ENCODE assay signal across 8 cellular contexts in the genomic region with DNA sequence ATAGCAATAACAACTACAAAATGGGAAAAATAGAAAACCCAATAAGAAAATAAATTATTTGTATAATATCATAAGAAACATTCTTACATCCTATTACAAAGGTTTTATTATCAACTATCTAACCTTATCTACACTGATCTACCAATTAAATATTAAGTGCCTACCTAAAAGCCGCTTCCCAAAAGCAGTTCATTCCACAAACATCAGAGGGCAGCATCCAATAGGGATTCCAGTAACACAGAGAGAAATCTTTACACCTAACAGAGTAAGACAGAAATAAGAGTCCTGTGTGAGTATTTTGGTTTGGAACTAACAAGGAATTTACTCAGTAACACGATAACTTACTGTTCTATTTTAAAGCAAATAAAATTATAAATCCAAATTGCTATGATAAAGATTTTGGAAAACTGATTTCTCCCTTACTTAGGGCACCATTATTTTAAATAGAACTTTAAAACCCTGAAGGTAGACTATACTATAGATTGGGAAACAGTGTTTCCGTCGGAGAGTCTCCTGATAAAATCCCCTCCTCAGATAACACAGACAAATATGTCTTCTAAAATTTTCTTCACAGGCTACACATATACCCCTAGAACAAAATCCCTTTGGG. TPM values are rescaled to one million over a fixed set of nuclear protein-coding genes. Genes with fewer than 3 reads are reported as not detected.
DNase-seq lines count a peak whose midpoint lies in the region; ATAC-seq and TF ChIP-seq lines count a peak whose summit lies in the region.

No MANE protein-coding gene starts in this region.

- no peaks in the 10 kb centered on the region for H3K9me3 ChIP-seq in WERI-Rb-1 (ENCODE audit: severe bottlenecking)
- no peaks in the 10 kb centered on the region for H3K9me3 ChIP-seq in heart left ventricle

- H3K27ac ChIP-seq in WERI-Rb-1 = no peak overlapping the region
- H3K27ac ChIP-seq in heart left ventricle = no peak overlapping the region

- H3K27ac Mint-ChIP-seq in natural killer cell = no peak overlapping the region
- no peak overlapping the region for H3K27ac Mint-ChIP-seq in natural killer cell treated with Interleukin-12 subunit alpha and Interleukin-12 subunit beta and Interleukin-15 and Interleukin-18, amount 100 ng/mL, for 72 hours

- 13 to 26% (median 19%) methylated on average over 4 of the region's 4 CpGs for WGBS in heart left ventricle, 4 donors

- H3K36me3 ChIP-seq in WERI-Rb-1 (no peaks in the 10 kb centered on the region), heart left ventricle (no peaks in the 10 kb centered on the region)

- peaks cover 0 to 34% (median 13%) of the 10 kb centered on the region in 12 donors for H3K4me1 ChIP-seq in heart left ventricle

- intact Hi-C loops in natural killer cell (cut with micrococcal nuclease) (loop anchor here (1.0 kb wide), 1 partner anchor 243 kb away; no protein-coding TSS in a partner anchor), heart left ventricle (cut with DNase I) (loop anchor here (1.0 to 10.0 kb wide), 15 partner anchors 197 to 1215 kb away; a partner anchor contains a TSS)

- H3K36me3 Mint-ChIP-seq in natural killer cell = no peaks in the 10 kb centered on the region
- H3K36me3 Mint-ChIP-seq in natural killer cell treated with Interleukin-12 subunit alpha and Interleukin-12 subunit beta and Interleukin-15 and Interleukin-18, amount 100 ng/mL, for 72 hours = no peaks in the 10 kb centered on the region

- ATAC-seq in natural killer cell (peak in 2 of 3 donors; percentile 39 to 41), heart left ventricle (peak; percentile 54 to 84 (median 74)), HG03139 (IDR thresholded peaks at IDR 0.05; ENCODE audit: unreplicated experiment) (no peak)
- ATAC-seq in natural killer cell treated with Interleukin-12 subunit alpha and Interleukin-12 subunit beta and Interleukin-15 and Interleukin-18, amount 100 ng/mL, for 72 hours = no peak

- TF ChIP-seq CTCF in natural killer cell (IDR thresholded peaks at IDR 0.05) (peak; percentile 22), WERI-Rb-1 (IDR thresholded peaks at IDR 0.05; ENCODE audit: low read depth, low read length) (peak; percentile 39; the same call in 1 of the 2 replicates), heart left ventricle (IDR thresholded peaks at IDR 0.05) (peak; percentile 66 to 91 (median 86)), retinal pigment epithelial cell (conservative IDR thresholded peaks at IDR 0.05; ENCODE audit: low read depth, low read length) (peak; percentile 83)

- no peak overlapping the region for H3K4me3 Mint-ChIP-seq in natural killer cell
- H3K4me3 Mint-ChIP-seq in natural killer cell treated with Interleukin-12 subunit alpha and Interleukin-12 subunit beta and Interleukin-15 and Interleukin-18, amount 100 ng/mL, for 72 hours = no peak overlapping the region

- H3K9me3 Mint-ChIP-seq in natural killer cell = no peaks in the 10 kb centered on the region
- no peaks in the 10 kb centered on the region for H3K9me3 Mint-ChIP-seq in natural killer cell treated with Interleukin-12 subunit alpha and Interleukin-12 subunit beta and Interleukin-15 and Interleukin-18, amount 100 ng/mL, for 72 hours

- H3K4me3 ChIP-seq in WERI-Rb-1 (ENCODE audit: low read depth, low read length) (no peak overlapping the region), heart left ventricle (no peak overlapping the region), retinal pigment epithelial cell (ENCODE audit: low read length) (no peak overlapping the region)

- no peak for DNase-seq in natural killer cell
- DNase-seq in natural killer cell treated with Interleukin-12 subunit alpha and Interleukin-12 subunit beta and Interleukin-15 and Interleukin-18, amount 100 ng/mL, for 72 hours (ENCODE audit: low spot score) = no peak
- DNase-seq in NCI-H2081 (lab: John Stamatoyannopoulos, UW) = peak; percentile 55 to 57
- DNase-seq in WERI-Rb-1 = peak; percentile 50
- DNase-seq in heart left ventricle = peak in 1 of 5 donors; percentile 17
- no peak for DNase-seq in retinal pigment epithelial cell (ENCODE audit: low read depth)
- no peak for DNase-seq in activated CD4-positive, CD25-positive, alpha-beta regulatory T cell (lab: John Stamatoyannopoulos, UW)

- peaks cover 29 to 41% of the 10 kb centered on the region in 2 donors for H3K4me1 Mint-ChIP-seq in natural killer cell
- H3K4me1 Mint-ChIP-seq in natural killer cell treated with Interleukin-12 subunit alpha and Interleukin-12 subunit beta and Interleukin-15 and Interleukin-18, amount 100 ng/mL, for 72 hours (ENCODE audit: low read depth in 2 of 2) = peaks cover 34 to 38% of the 10 kb centered on the region in 2 donors

- no peak for TF ChIP-seq POLR2A in heart left ventricle (IDR thresholded peaks at IDR 0.05)

- H3K27me3 ChIP-seq in WERI-Rb-1 (ENCODE audit: insufficient read depth, low read depth, severe bottlenecking) = no peaks in the 10 kb centered on the region
- no peaks in the 10 kb centered on the region for H3K27me3 ChIP-seq in heart left ventricle

- no peaks in the 10 kb centered on the region for H3K27me3 Mint-ChIP-seq in natural killer cell (ENCODE audit: low read depth in 2 of 2)
- H3K27me3 Mint-ChIP-seq in natural killer cell treated with Interleukin-12 subunit alpha and Interleukin-12 subunit beta and Interleukin-15 and Interleukin-18, amount 100 ng/mL, for 72 hours = no peaks in the 10 kb centered on the region

RNA-seq across cellular contexts. Expression of a gene that starts 15.0 kb away (rescaled TPM):
- total RNA-seq in natural killer cell (10 to 100 TPM; 12.3 to 13.0 (median 12.7) TPM), heart left ventricle (1 to 10 TPM; 3.9 to 8.3 (median 6.3) TPM)
- 10 to 100 TPM; 10.3 to 12.2 TPM for total RNA-seq in natural killer cell treated with Interleukin-12 subunit alpha and Interleukin-12 subunit beta and Interleukin-15 and Interleukin-18, amount 100 ng/mL, for 72 hours
- 1 to 10 TPM; 1.4 to 3.4 TPM for polyA plus RNA-seq in heart left ventricle

Comparison
In these comparisons a context has a peak if more than half of its experiments do, and no peak if none do; other contexts are left out.
1. ATAC-seq: peak in natural killer cell (2 of 3) and heart left ventricle (4 of 4); none in natural killer cell treated with Interleukin-12 subunit alpha and Interleukin-12 subunit beta and Interleukin-15 and Interleukin-18, amount 100 ng/mL, for 72 hours (0 of 2) and HG03139 (single experiment).
2. DNase-seq: peak in NCI-H2081 (2 of 2) and WERI-Rb-1 (single experiment); none in natural killer cell (single experiment), natural killer cell treated with Interleukin-12 subunit alpha and Interleukin-12 subunit beta and Interleukin-15 and Interleukin-18, amount 100 ng/mL, for 72 hours (single experiment), retinal pigment epithelial cell (single experiment) and activated CD4-positive, CD25-positive, alpha-beta regulatory T cell (0 of 4).
3. CTCF ChIP-seq: peak in every context shown above with its lines; median percentile 86 in heart left ventricle; 83 in retinal pigment epithelial cell; 39 in WERI-Rb-1; 22 in natural killer cell.